In genomic region chr16:21516705-21517040, GRCh38 we compare ENCODE assay signal across 8 cellular contexts.
DNase-seq lines count a peak whose midpoint lies in the region; ATAC-seq and TF ChIP-seq lines count a peak whose summit lies in the region.
"Not testable (repeated sequence)": the region's sequence is repeated elsewhere in the genome, so short reads cannot be mapped to it uniquely, and the experiment has no call there.

No MANE protein-coding gene starts in this region.

- POLR2A ChIA-PET in PC-9 (lab: Charles Lee; ENCODE audit: unreplicated experiment); activated CD4-positive, alpha-beta T cell treated with anti-CD3 and anti-CD28 coated beads, Interleukin-2, amount 10 ng/mL, durations not matched to agents 7 days and 5 days (lab: Charles Lee): not testable (repeated sequence)

- H4K12ac ChIP-seq in trophoblast cell (ENCODE audit: low read depth, low read length) = not testable (repeated sequence)

- H4K91ac ChIP-seq in H9 (ENCODE audit: insufficient read length, low read depth, low read length); trophoblast cell (ENCODE audit: low read depth, low read length): not testable (repeated sequence)

- H3K23ac ChIP-seq in H9 (ENCODE audit: insufficient read length, low read depth, low read length); trophoblast cell (ENCODE audit: low read length): not testable (repeated sequence)

- H2BK5ac ChIP-seq in H9 (ENCODE audit: insufficient read length, low read length); trophoblast cell (ENCODE audit: low read depth, low read length, poor library complexity): not testable (repeated sequence)

- H3K27ac Mint-ChIP-seq in H9 = not testable (repeated sequence)
- peak overlapping the region; percentile 68 for H3K27ac Mint-ChIP-seq in activated CD4-positive, alpha-beta T cell treated with anti-CD3 and anti-CD28 coated beads, Interleukin-2, amount 10 ng/mL, durations not matched to agents 7 days and 5 days
- H3K27ac Mint-ChIP-seq in activated naive CD8-positive, alpha-beta T cell = peak overlapping the region; percentile 46

- H4K20me1 ChIP-seq in BLaER1 (peaks cover 80% of the 10 kb centered on the region), PC-9 (ENCODE audit: insufficient read depth) (peaks cover 56% of the 10 kb centered on the region)
- not testable (repeated sequence) for H4K20me1 ChIP-seq in H9 (ENCODE audit: control insufficient read depth, insufficient read depth, insufficient read length)

- DNase-seq in H9; PC-9; activated CD4-positive, alpha-beta T cell treated with anti-CD3 and anti-CD28 coated beads, Interleukin-2, amount 10 ng/mL, durations not matched to agents 7 days and 5 days; esophagus squamous epithelium (lab: John Stamatoyannopoulos, UW); trophoblast cell; thoracic aorta (ENCODE audit: low spot score): not testable (repeated sequence)

- H4K8ac ChIP-seq in H9 (replicated peaks; ENCODE audit: insufficient read length, low read depth, low read length); trophoblast cell (ENCODE audit: low read depth, low read length): not testable (repeated sequence)

- H3K56ac ChIP-seq in H9 (ENCODE audit: insufficient read length, low read depth, low read length) = not testable (repeated sequence)

- H3K4me2 ChIP-seq in BLaER1 (peak overlapping the region; percentile 76), PC-9 (peak overlapping the region; percentile 78)
- H3K4me2 ChIP-seq in H9 (ENCODE audit: insufficient read depth, insufficient read length, low read length); trophoblast cell (ENCODE audit: low read length): not testable (repeated sequence)

- ATAC-seq in thoracic aorta (ENCODE audit: insufficient number of reproducible peaks, low FRiP score, low read depth) = not testable (repeated sequence)

- peaks cover 29 to 55% (median 35%) of the 10 kb centered on the region in 3 experiments for H3K36me3 Mint-ChIP-seq in H9 (ENCODE audit: insufficient read depth in 1 of 3, low read depth in 3 of 3)
- H3K36me3 Mint-ChIP-seq in activated CD4-positive, alpha-beta T cell treated with anti-CD3 and anti-CD28 coated beads, Interleukin-2, amount 10 ng/mL, durations not matched to agents 7 days and 5 days (ENCODE audit: low read depth) = peaks cover 38% of the 10 kb centered on the region
- H3K36me3 Mint-ChIP-seq in activated naive CD8-positive, alpha-beta T cell = not testable (repeated sequence)

- not testable (repeated sequence) for H3K9me3 ChIP-seq in BLaER1; H9 (ENCODE audit: control insufficient read depth, low read depth, low read length); PC-9 (ENCODE audit: insufficient read depth, low read depth); esophagus squamous epithelium; trophoblast cell (ENCODE audit: insufficient read depth, low read depth, low read length); thoracic aorta

- not testable (repeated sequence) for H3K27me3 ChIP-seq in BLaER1; H9 (ENCODE audit: insufficient read depth, low read length); PC-9 (ENCODE audit: insufficient read depth, low read depth); esophagus squamous epithelium; trophoblast cell (ENCODE audit: insufficient read depth, low read length); thoracic aorta (replicated peaks; ENCODE audit: insufficient read depth)

- CTCF ChIA-PET in PC-9 (lab: Charles Lee); activated CD4-positive, alpha-beta T cell treated with anti-CD3 and anti-CD28 coated beads, Interleukin-2, amount 10 ng/mL, durations not matched to agents 7 days and 5 days (lab: Charles Lee): not testable (repeated sequence)

- H3K9me2 ChIP-seq in PC-9 (ENCODE audit: insufficient read depth) = not testable (repeated sequence)

- TF ChIP-seq CTCF in H9 (conservative IDR thresholded peaks at IDR 0.05); PC-9 (conservative IDR thresholded peaks at IDR 0.05); esophagus squamous epithelium (IDR thresholded peaks at IDR 0.05); thoracic aorta (IDR thresholded peaks at IDR 0.05): not testable (repeated sequence)

- not testable (repeated sequence) for H2AK5ac ChIP-seq in H9 (ENCODE audit: insufficient read length, low read length); trophoblast cell (ENCODE audit: low read length)

- not testable (repeated sequence) for H3K79me1 ChIP-seq in H9 (ENCODE audit: insufficient read depth, low read depth, low read length, poor library complexity, severe bottlenecking)
- peaks cover 19% of the 10 kb centered on the region for H3K79me1 ChIP-seq in trophoblast cell (ENCODE audit: low read length)

- not testable (repeated sequence) for H2BK20ac ChIP-seq in H9 (ENCODE audit: low read depth, low read length, poor library complexity, severe bottlenecking)

- not testable (repeated sequence) for H3K14ac ChIP-seq in H9 (ENCODE audit: insufficient read depth, low read length); trophoblast cell (ENCODE audit: low read length)

- H3K18ac ChIP-seq in H9 (ENCODE audit: insufficient read length, low read depth, low read length); trophoblast cell (ENCODE audit: low read length): not testable (repeated sequence)

- WGBS in H9 (ENCODE audit: extremely low coverage, insufficient read length, low lambda C conversion rate) = no CpG with 5 or more reads among the region's 9 CpGs
- WGBS in esophagus squamous epithelium, 2 donors = 37 to 53% methylated on average over 5 to 7 of the region's 9 CpGs
- no CpG with 5 or more reads among the region's 9 CpGs for WGBS in trophoblast cell (ENCODE audit: extremely low coverage, insufficient coverage, insufficient read length)

- not testable (repeated sequence) for H4K5ac ChIP-seq in H9 (ENCODE audit: insufficient read length, low read depth, low read length)

- H3K4me3 Mint-ChIP-seq in H9 = peak overlapping the region; percentile 44 to 45; a peak in 2 of 5 replicates
- H3K4me3 Mint-ChIP-seq in activated CD4-positive, alpha-beta T cell treated with anti-CD3 and anti-CD28 coated beads, Interleukin-2, amount 10 ng/mL, durations not matched to agents 7 days and 5 days = not testable (repeated sequence)
- H3K4me3 Mint-ChIP-seq in activated naive CD8-positive, alpha-beta T cell = peak overlapping the region; percentile 99

- not testable (repeated sequence) for H3K27me3 Mint-ChIP-seq in H9 (ENCODE audit: low read depth); activated CD4-positive, alpha-beta T cell treated with anti-CD3 and anti-CD28 coated beads, Interleukin-2, amount 10 ng/mL, durations not matched to agents 7 days and 5 days; activated naive CD8-positive, alpha-beta T cell

- H3K9ac ChIP-seq in BLaER1; H9 (ENCODE audit: extremely low read depth, insufficient read length, low read length); trophoblast cell (ENCODE audit: low read length): not testable (repeated sequence)

- not testable (repeated sequence) for H2AFZ ChIP-seq in H9 (ENCODE audit: low read length); PC-9; trophoblast cell (ENCODE audit: insufficient read depth, low read length, poor library complexity)

- H3K79me2 ChIP-seq in H9 (ENCODE audit: insufficient read depth, low read length) = peaks cover 51% of the 10 kb centered on the region; the same call in 1 of the 2 replicates
- peaks cover 79% of the 10 kb centered on the region for H3K79me2 ChIP-seq in PC-9 (ENCODE audit: low read depth)
- peaks cover 20% of the 10 kb centered on the region for H3K79me2 ChIP-seq in trophoblast cell (ENCODE audit: control insufficient read depth, insufficient read depth, low read length, poor library complexity)

- not testable (repeated sequence) for H3K9me3 Mint-ChIP-seq in H9; activated CD4-positive, alpha-beta T cell treated with anti-CD3 and anti-CD28 coated beads, Interleukin-2, amount 10 ng/mL, durations not matched to agents 7 days and 5 days; activated naive CD8-positive, alpha-beta T cell (ENCODE audit: low read depth)

- H2BK120ac ChIP-seq in H9 (ENCODE audit: low read depth, low read length, poor library complexity, severe bottlenecking); trophoblast cell (ENCODE audit: insufficient read depth, low read length, poor library complexity): not testable (repeated sequence)

- not testable (repeated sequence) for H3K4me3 ChIP-seq in BLaER1; PC-9; trophoblast cell (ENCODE audit: low read depth, low read length); thoracic aorta
- peak overlapping the region in 2 of 4 donors; percentile 21 to 52 for H3K4me3 ChIP-seq in esophagus squamous epithelium

- not testable (repeated sequence) for H2BK12ac ChIP-seq in H9 (ENCODE audit: insufficient read length, low read depth, low read length); trophoblast cell (ENCODE audit: low read length)

- H3K4me1 ChIP-seq in BLaER1 = peaks cover 77% of the 10 kb centered on the region
- H3K4me1 ChIP-seq in H9 (ENCODE audit: insufficient read depth, low read length) = not testable (repeated sequence)
- peaks cover 65% of the 10 kb centered on the region for H3K4me1 ChIP-seq in PC-9 (replicated peaks; ENCODE audit: insufficient read depth)
- peaks cover 29 to 83% (median 58%) of the 10 kb centered on the region in 3 donors for H3K4me1 ChIP-seq in esophagus squamous epithelium
- peaks cover 25 to 36% of the 10 kb centered on the region in 2 experiments for H3K4me1 ChIP-seq in trophoblast cell (ENCODE audit: control insufficient read depth in 1 of 2, insufficient read depth in 2 of 2, low read length in 2 of 2)
- H3K4me1 ChIP-seq in thoracic aorta (ENCODE audit: control insufficient read depth in 1 of 2, low read depth in 2 of 2) = peaks cover 40 to 65% of the 10 kb centered on the region in 2 donors

- not testable (repeated sequence) for H3K27ac ChIP-seq in BLaER1; H9 (ENCODE audit: insufficient read length, low read depth, low read length); PC-9; trophoblast cell (ENCODE audit: low read depth, low read length)
- peak overlapping the region; percentile 26 to 84 (median 82) for H3K27ac ChIP-seq in esophagus squamous epithelium
- peak overlapping the region; percentile 79 to 86 for H3K27ac ChIP-seq in thoracic aorta

- not testable (repeated sequence) for H2BK15ac ChIP-seq in H9 (ENCODE audit: low read depth, low read length)

- H3T11ph ChIP-seq in H9 (ENCODE audit: low read length) = not testable (repeated sequence)

- not testable (repeated sequence) for H3K23me2 ChIP-seq in H9 (ENCODE audit: insufficient read length, low read depth, low read length, poor library complexity, severe bottlenecking)

- TF ChIP-seq POLR2A in esophagus squamous epithelium (IDR thresholded peaks at IDR 0.05) = not testable (repeated sequence)

- BruUV-seq in PC-9 (replicated peaks; lab: Mats Ljungman, UMichigan) = not testable (repeated sequence)

- peaks cover 41 to 55% of the 10 kb centered on the region in 2 experiments for H3K4me1 Mint-ChIP-seq in H9
- H3K4me1 Mint-ChIP-seq in activated CD4-positive, alpha-beta T cell treated with anti-CD3 and anti-CD28 coated beads, Interleukin-2, amount 10 ng/mL, durations not matched to agents 7 days and 5 days = peaks cover 38% of the 10 kb centered on the region
- H3K4me1 Mint-ChIP-seq in activated naive CD8-positive, alpha-beta T cell (ENCODE audit: low read depth) = peaks cover 36% of the 10 kb centered on the region

- H3K4ac ChIP-seq in H9 (ENCODE audit: low read depth, low read length) = not testable (repeated sequence)
- peak overlapping the region; percentile 90 for H3K4ac ChIP-seq in trophoblast cell (ENCODE audit: low read depth, low read length)

- peaks cover 35% of the 10 kb centered on the region for H3F3A ChIP-seq in PC-9 (ENCODE audit: insufficient read depth, low read depth)

- intact Hi-C loops in PC-9 (cut with micrococcal nuclease; ENCODE audit: unreplicated experiment); esophagus squamous epithelium (cut with DNase I): not testable (repeated sequence)

- H3K36me3 ChIP-seq in BLaER1 (peaks cover 22% of the 10 kb centered on the region), PC-9 (ENCODE audit: low read depth) (peaks cover 14% of the 10 kb centered on the region)
- not testable (repeated sequence) for H3K36me3 ChIP-seq in esophagus squamous epithelium; trophoblast cell (ENCODE audit: control insufficient read depth in 1 of 2, insufficient read depth in 2 of 2, low read length in 2 of 2); thoracic aorta
